Comparison of ENCODE assay signal across 26 cellular contexts in genomic region chr17:43383826-43384475, GRCh38. TPM values are rescaled to one million over a fixed set of nuclear protein-coding genes. Genes with fewer than 3 reads are reported as not detected.
A peak's percentile ranks its signal among the peaks of the same experiment; 100 is the strongest.
DNase-seq lines count a peak whose midpoint lies in the region; ATAC-seq, FAIRE-seq and TF ChIP-seq lines count a peak whose summit lies in the region.
"Had no signal": no experiment of that assay in that cellular context is flagged by ENCODE, and none has a peak within 500 bp of the region (broad histone marks: within the 10 kb centered on the region; RNA-seq: fewer than 3 reads in every experiment).

No MANE protein-coding gene starts in this region.

- peak overlapping the region; percentile 82 for H3K27ac ChIP-seq in HepG2 (ENCODE audit: extremely low read length, insufficient read depth, low read length)
- H3K27ac ChIP-seq in neuronal stem cell (replicated peaks; ENCODE audit: low read length), result no peak overlapping the region
- H3K27ac ChIP-seq in GM23248, result no peak overlapping the region

- peaks cover 8% of the 10 kb centered on the region for H3K4me1 Mint-ChIP-seq in activated CD4-positive, alpha-beta T cell treated with anti-CD3 and anti-CD28 coated beads for 36 hours
- H3K4me1 Mint-ChIP-seq in activated CD4-positive, alpha-beta T cell treated with anti-CD3 and anti-CD28 coated beads, Interleukin-2, amount 10 ng/mL, durations not matched to agents 7 days and 5 days, result peaks cover 18% of the 10 kb centered on the region
- H3K4me1 Mint-ChIP-seq: GM23338 had no signal

- no peaks in the 10 kb centered on the region for H3K27me3 ChIP-seq in HepG2 (ENCODE audit: control insufficient read depth in 1 of 2, insufficient read depth in 2 of 2, low read length in 2 of 2)
- no peaks in the 10 kb centered on the region for H3K27me3 ChIP-seq in neuronal stem cell (ENCODE audit: control insufficient read depth in 3 of 3, insufficient read depth in 3 of 3, low read depth in 1 of 3, low read length in 3 of 3)
- H3K27me3 ChIP-seq in GM23248 (replicated peaks; ENCODE audit: insufficient read depth), result no peaks in the 10 kb centered on the region
- H3K27me3 ChIP-seq: BE2C had no signal

- no peaks in the 10 kb centered on the region for H3K27me3 Mint-ChIP-seq in activated CD4-positive, alpha-beta T cell treated with anti-CD3 and anti-CD28 coated beads for 36 hours
- no peaks in the 10 kb centered on the region for H3K27me3 Mint-ChIP-seq in activated CD4-positive, alpha-beta T cell treated with anti-CD3 and anti-CD28 coated beads, Interleukin-2, amount 10 ng/mL, durations not matched to agents 7 days and 5 days

- H3K27ac Mint-ChIP-seq in activated CD4-positive, alpha-beta T cell treated with anti-CD3 and anti-CD28 coated beads for 36 hours, result peak overlapping the region; percentile 21
- no peak overlapping the region for H3K27ac Mint-ChIP-seq in activated CD4-positive, alpha-beta T cell treated with anti-CD3 and anti-CD28 coated beads, Interleukin-2, amount 10 ng/mL, durations not matched to agents 7 days and 5 days
- H3K27ac Mint-ChIP-seq: GM23338 had no signal

- in situ Hi-C loops in HepG2 (cut with HindIII; ENCODE audit: extremely low pct_ligation_motif_present, low pct_unique_long_range_greater_than_20kb) (no loop called here), GM23248 (cut with MboI) (no loop called here)

- H2BK5ac ChIP-seq in neuronal stem cell (ENCODE audit: low read length), result no peak overlapping the region

- H2BK12ac ChIP-seq in neuronal stem cell (ENCODE audit: low read length), result no peak overlapping the region

- H3K4me3 ChIP-seq in HepG2 (replicated peaks in 1 of 3; ENCODE audit: insufficient read depth in 1 of 3, low read depth in 2 of 3, low read length in 3 of 3), result peak overlapping the region in 1 of 3 experiments; percentile 21; a peak in 1 of 6 replicates
- H3K4me3 ChIP-seq in neuronal stem cell (ENCODE audit: low read length in 2 of 2), result no peak overlapping the region
- no peak overlapping the region for H3K4me3 ChIP-seq in GM23248
- H3K4me3 ChIP-seq: GM23338 had no signal

- H3K79me1 ChIP-seq in neuronal stem cell (ENCODE audit: low read depth, low read length), result no peaks in the 10 kb centered on the region

- WGBS in HepG2 (ENCODE audit: low lambda C conversion rate), result 55% methylated on average over 9 of the region's 9 CpGs
- WGBS in neuronal stem cell (ENCODE audit: extremely low coverage in 2 of 2, insufficient read length in 2 of 2, insufficient replicate concordance in 1 of 2), 2 donors, result no CpG with 5 or more reads among the region's 9 CpGs
- 48 to 50% methylated on average over 9 of the region's 9 CpGs for WGBS in GM23248 (ENCODE audit: low coverage in 1 of 2, low lambda C conversion rate in 2 of 2, missing lambda C conversion rate in 2 of 2), 2 experiments

- ATAC-seq in activated CD4-positive, alpha-beta T cell treated with anti-CD3 and anti-CD28 coated beads for 36 hours, result no peak
- ATAC-seq in HepG2 (no peak), GM21423 (IDR thresholded peaks at IDR 0.05; ENCODE audit: unreplicated experiment) (no peak)
- ATAC-seq: GM23338 had no signal

- H4K8ac ChIP-seq in neuronal stem cell (ENCODE audit: low read depth, low read length), result no peak overlapping the region

- POLR2A ChIA-PET in activated CD4-positive, alpha-beta T cell treated with anti-CD3 and anti-CD28 coated beads for 36 hours (lab: Charles Lee), result interaction anchor here (2.1 kb wide), 1 partner anchor 16 kb away, joined by 7 read pairs; no protein-coding TSS in a partner anchor
- POLR2A ChIA-PET in activated CD4-positive, alpha-beta T cell treated with anti-CD3 and anti-CD28 coated beads, Interleukin-2, amount 10 ng/mL, durations not matched to agents 7 days and 5 days (lab: Charles Lee), result interaction anchor here (1.2 kb wide), 1 partner anchor 16 kb away, joined by 4 read pairs; no protein-coding TSS in a partner anchor
- POLR2A ChIA-PET in HepG2 (lab: Yijun Ruan, JAX), result interaction anchor here (1.1 to 6.4 kb wide), 8 partner anchors 9 to 100 kb away, joined by 3 to 386 read pairs (median 9); partner anchors contain the start of genes ARL4D and DHX8

- no peak overlapping the region for H2AK5ac ChIP-seq in neuronal stem cell (ENCODE audit: low read depth, low read length)

- H3K4me1 ChIP-seq in HepG2 (ENCODE audit: insufficient read depth, low read length) (peaks cover 80% of the 10 kb centered on the region), neuronal stem cell (ENCODE audit: control insufficient read depth in 2 of 2, insufficient read depth in 1 of 2, low read depth in 1 of 2, low read length in 2 of 2) (peaks cover 0 to 9% of the 10 kb centered on the region in 2 donors), GM23248 (ENCODE audit: insufficient read depth) (no peaks in the 10 kb centered on the region)
- H3K4me1 ChIP-seq: BE2C had no signal

- TF ChIP-seq POLR2A in HepG2 (IDR thresholded peaks at IDR 0.05; ENCODE audit: insufficient read depth in 1 of 2, low read depth in 2 of 2, low read length in 2 of 2), result no peak

- H3K36me3 ChIP-seq in HepG2 (replicated peaks in 1 of 2; ENCODE audit: control insufficient read depth in 1 of 2, insufficient read depth in 2 of 2, low read length in 2 of 2) (no peaks in the 10 kb centered on the region), neuronal stem cell (replicated peaks in 1 of 2; ENCODE audit: control insufficient read depth in 2 of 2, insufficient read depth in 2 of 2, low read length in 2 of 2) (no peaks in the 10 kb centered on the region), GM23248 (ENCODE audit: low read depth) (no peaks in the 10 kb centered on the region)
- H3K36me3 ChIP-seq: BE2C had no signal

- H3K4me2 ChIP-seq in HepG2 (ENCODE audit: low read depth, low read length) (peak overlapping the region; percentile 68), neuronal stem cell (ENCODE audit: insufficient read depth, low read length, poor library complexity, severe bottlenecking) (no peak overlapping the region), GM23248 (ENCODE audit: unreplicated experiment) (no peak overlapping the region)
- H3K4me2 ChIP-seq: GM23338, SK-N-SH had no signal

- peaks cover 21% of the 10 kb centered on the region for H3K9me3 ChIP-seq in HepG2 (ENCODE audit: low read length)
- peaks cover 4 to 6% of the 10 kb centered on the region in 2 donors for H3K9me3 ChIP-seq in neuronal stem cell (replicated peaks in 1 of 2; ENCODE audit: control insufficient read depth in 2 of 2, insufficient read depth in 1 of 2, low read depth in 1 of 2, low read length in 2 of 2)
- H3K9me3 ChIP-seq in GM23248 (ENCODE audit: low read depth), result no peaks in the 10 kb centered on the region
- H3K9me3 ChIP-seq: BE2C had no signal

- H2BK120ac ChIP-seq in neuronal stem cell (ENCODE audit: low read depth, low read length), result no peak overlapping the region

- TF ChIP-seq CTCF in HepG2 (CRISPR knock-in tag; IDR thresholded peaks at IDR 0.05), result no peak

- FAIRE-seq in HepG2 (lab: Jason Lieb, UNC), result no peak
- FAIRE-seq: GM12892, RCC 7860 had no signal

- H2AFZ ChIP-seq in HepG2 (ENCODE audit: low read length) (no peak overlapping the region), neuronal stem cell (ENCODE audit: low read length) (peak overlapping the region; percentile 75), GM23248 (no peak overlapping the region)
- H2AFZ ChIP-seq: GM23338 had no signal

- intact Hi-C loops in activated CD4-positive, alpha-beta T cell treated with anti-CD3 and anti-CD28 coated beads for 36 hours (cut with DNase I, micrococcal nuclease), result no loop called here
- intact Hi-C loops in HepG2 (cut with micrococcal nuclease; ENCODE audit: unreplicated experiment), result no loop called here

- no peaks in the 10 kb centered on the region for H3K9me2 ChIP-seq in GM23248 (ENCODE audit: insufficient read depth)
- H3K9me2 ChIP-seq: SK-N-SH had no signal

- H4K91ac ChIP-seq in neuronal stem cell (ENCODE audit: low read depth, low read length, poor library complexity), result no peak overlapping the region

- no peak overlapping the region for H3K14ac ChIP-seq in neuronal stem cell (ENCODE audit: low read length)

- peaks cover 5% of the 10 kb centered on the region for H3K36me3 Mint-ChIP-seq in activated CD4-positive, alpha-beta T cell treated with anti-CD3 and anti-CD28 coated beads for 36 hours (ENCODE audit: low read depth)
- H3K36me3 Mint-ChIP-seq in activated CD4-positive, alpha-beta T cell treated with anti-CD3 and anti-CD28 coated beads, Interleukin-2, amount 10 ng/mL, durations not matched to agents 7 days and 5 days (ENCODE audit: low read depth), result peaks cover 7% of the 10 kb centered on the region

- H3F3A ChIP-seq in GM23248 (ENCODE audit: insufficient read depth), result peaks cover 3% of the 10 kb centered on the region; the same call in 1 of the 2 replicates

- H3K18ac ChIP-seq in neuronal stem cell (ENCODE audit: low read length), result no peak overlapping the region

- H3K23ac ChIP-seq in neuronal stem cell (ENCODE audit: low read depth, low read length, poor library complexity), result no peak overlapping the region

- no TSS peak for BruUV-seq in HepG2 (replicated peaks; lab: Mats Ljungman, UMichigan)

- H3K4ac ChIP-seq in neuronal stem cell (ENCODE audit: low read length), result no peak overlapping the region

- no peak for TF ChIP-seq RAD21 in HepG2 (CRISPR knock-in tag; IDR thresholded peaks at IDR 0.05)

- no peaks in the 10 kb centered on the region for H3K79me2 ChIP-seq in HepG2 (ENCODE audit: insufficient read depth, low read length)
- H3K79me2 ChIP-seq in GM23248 (ENCODE audit: insufficient read depth), result no peaks in the 10 kb centered on the region

- no peak for DNase-seq in activated CD4-positive, alpha-beta T cell treated with anti-CD3 and anti-CD28 coated beads for 36 hours
- no peak for DNase-seq in activated CD4-positive, alpha-beta T cell treated with anti-CD3 and anti-CD28 coated beads, Interleukin-2, amount 10 ng/mL, durations not matched to agents 7 days and 5 days
- DNase-seq in HepG2 (ENCODE audit: low spot score), result no peak
- no peak for DNase-seq in neuronal stem cell (ENCODE audit: low spot score)
- no peak for DNase-seq in GM23248
- no peak for DNase-seq in mesenteric fat pad (ENCODE audit: low spot score)
- no peak for DNase-seq in cerebellum (ENCODE audit: low spot score)
- DNase-seq: 8988T, ACHN, BE2C, Calu3, DND-41, HCEC 1CT, IMR-90, NCI-H1092, NCI-H1417 treated with DMSO at 0.1 percent for 48 hours, NCI-H1694 treated with DMSO at 0.1 percent for 48 hours, NCI-H2081, NCI-H524, NCI-H748 treated with DMSO at 0.1 percent for 48 hours, SK-N-SH had no signal

- peak overlapping the region; percentile 55 for H3K9ac ChIP-seq in HepG2 (ENCODE audit: insufficient read depth, low read depth, low read length)
- H3K9ac ChIP-seq in neuronal stem cell (ENCODE audit: low read depth, low read length, poor library complexity), result no peak overlapping the region
- no peak overlapping the region for H3K9ac ChIP-seq in GM23248
- H3K9ac ChIP-seq: SK-N-SH had no signal

- CTCF ChIA-PET in activated CD4-positive, alpha-beta T cell treated with anti-CD3 and anti-CD28 coated beads for 36 hours (lab: Charles Lee), result interaction anchor here (0.6 to 5.7 kb wide), 2 partner anchors 8 to 100 kb away, joined by 3 to 58 read pairs; partner anchors contain the start of gene DHX8
- CTCF ChIA-PET in activated CD4-positive, alpha-beta T cell treated with anti-CD3 and anti-CD28 coated beads, Interleukin-2, amount 10 ng/mL, durations not matched to agents 7 days and 5 days (lab: Charles Lee), result interaction anchor here (0.5 to 1.6 kb wide), 6 partner anchors 8 to 129 kb away, joined by 3 to 5 read pairs (median 4); partner anchors contain the start of gene DHX8
- CTCF ChIA-PET in HepG2 (lab: Yijun Ruan, JAX; ENCODE audit: low intra/inter-chr PET ratio, low total read pairs), result no interaction called here

- H4K20me1 ChIP-seq in HepG2 (ENCODE audit: insufficient read depth, low read length) (no peaks in the 10 kb centered on the region), GM23248 (ENCODE audit: insufficient read depth) (no peaks in the 10 kb centered on the region)

- H3K9me3 Mint-ChIP-seq in activated CD4-positive, alpha-beta T cell treated with anti-CD3 and anti-CD28 coated beads for 36 hours (ENCODE audit: low read depth), result peaks cover 10% of the 10 kb centered on the region
- peaks cover 19% of the 10 kb centered on the region for H3K9me3 Mint-ChIP-seq in activated CD4-positive, alpha-beta T cell treated with anti-CD3 and anti-CD28 coated beads, Interleukin-2, amount 10 ng/mL, durations not matched to agents 7 days and 5 days

- no peak overlapping the region for H2BK15ac ChIP-seq in neuronal stem cell (ENCODE audit: low read length)

- H3K4me3 Mint-ChIP-seq in activated CD4-positive, alpha-beta T cell treated with anti-CD3 and anti-CD28 coated beads for 36 hours, result no peak overlapping the region
- H3K4me3 Mint-ChIP-seq in activated CD4-positive, alpha-beta T cell treated with anti-CD3 and anti-CD28 coated beads, Interleukin-2, amount 10 ng/mL, durations not matched to agents 7 days and 5 days, result no peak overlapping the region
- H3K4me3 Mint-ChIP-seq: CD14-positive monocyte, GM23338 had no signal

- TF ChIP-seq EP300 in HepG2 (IDR thresholded peaks at IDR 0.05; ENCODE audit: low read depth in 2 of 2, low read length in 2 of 2) (no peak), HepG2 (CRISPR knock-in tag; IDR thresholded peaks at IDR 0.05; ENCODE audit: borderline replicate concordance) (no peak; the same call in 1 of the 2 replicates)

RNA-seq across cellular contexts. Expression of gene ARL4D, which starts 14.8 kb away (rescaled TPM):
- total RNA-seq in activated CD4-positive, alpha-beta T cell treated with anti-CD3 and anti-CD28 coated beads for 36 hours, result 1 to 10 TPM; 2.0 to 2.3 TPM
- 1 to 10 TPM; 2.1 to 2.2 TPM for total RNA-seq in activated CD4-positive, alpha-beta T cell treated with anti-CD3 and anti-CD28 coated beads, Interleukin-2, amount 10 ng/mL, durations not matched to agents 7 days and 5 days
- total RNA-seq in HepG2 (2016; rRNA removed; fragmentation: Illumina TruSeq; extraction: Trizol) (9.0 and 9.5 TPM in 2 replicates), mesenteric fat pad (18.0 TPM), cerebellum (5.1 TPM)
- total RNA-seq in HepG2 (2016; cell fraction: cytosol; rRNA removed; fragmentation: Illumina TruSeq; extraction: Trizol; ENCODE audit: low read depth), result 4.8 and 5.0 TPM in 2 replicates
- total RNA-seq in HepG2 (2016; cell fraction: insoluble cytoplasmic fraction; rRNA removed; fragmentation: Illumina TruSeq; extraction: Trizol), result 8.2 and 10.0 TPM in 2 replicates
- 6.9 and 7.7 TPM in 2 replicates for total RNA-seq in HepG2 (2016; cell fraction: membrane; rRNA removed; fragmentation: Illumina TruSeq; extraction: Trizol)
- total RNA-seq in HepG2 (2016; cell fraction: nucleus; rRNA removed; fragmentation: Illumina TruSeq; extraction: Trizol), result 5.3 and 7.3 TPM in 2 replicates
- polyA plus RNA-seq in HepG2 (2011; rRNA removed) (25.9 and 40.6 TPM in 2 replicates), GM23248 (2016; fragmentation: Nextera tagmentation; extraction: Ambion mirVana) (49.4 and 50.4 TPM in 2 replicates)
- polyA plus RNA-seq in HepG2 (2011; cell fraction: cytosol; rRNA removed), result 42.8 and 43.2 TPM in 2 replicates
- 20.5 and 34.1 TPM in 2 replicates for polyA plus RNA-seq in HepG2 (2011; cell fraction: nucleus; rRNA removed)
- 31.5 and 47.6 TPM in 2 replicates for polyA plus RNA-seq in HepG2 (2012)
- 2.0 and 2.2 TPM in 2 replicates for polyA plus RNA-seq in HepG2 (2016; cell fraction: cytosol; fragmentation: Illumina TruSeq; extraction: Trizol; ENCODE audit: low read depth)
- polyA plus RNA-seq in HepG2 (2016; cell fraction: insoluble cytoplasmic fraction; fragmentation: Illumina TruSeq; extraction: Trizol; ENCODE audit: low read depth), result 11.6 and 13.8 TPM in 2 replicates
- 3.2 TPM in 2 replicates for polyA plus RNA-seq in HepG2 (2016; cell fraction: membrane; fragmentation: Illumina TruSeq; extraction: Trizol; ENCODE audit: low read depth)
- polyA plus RNA-seq in HepG2 (2016; cell fraction: nucleus; fragmentation: Illumina TruSeq; extraction: Trizol; ENCODE audit: insufficient read depth, low read depth), result 12.2 and 15.4 TPM in 2 replicates
- 18.8 and 37.1 TPM in 2 replicates for polyA minus RNA-seq in HepG2 (2011; rRNA and poly(A)+ RNA removed; ENCODE audit: low replicate concordance)
- polyA minus RNA-seq in HepG2 (2011; cell fraction: cytosol; rRNA and poly(A)+ RNA removed), result 15.0 and 19.8 TPM in 2 replicates
- 8.9 and 13.3 TPM in 2 replicates for polyA minus RNA-seq in HepG2 (2011; cell fraction: nucleus; rRNA and poly(A)+ RNA removed)
- 14.3 TPM for polyA plus RNA-seq in neuronal stem cell (2013, experiment 1 of 2)
- 14.0 TPM for polyA plus RNA-seq in neuronal stem cell (2013, experiment 2 of 2)
- 23.0 and 27.8 TPM in 2 replicates for total RNA-seq in GM23248 (2014; rRNA removed; shearing (Covaris generic))
